8 cellular contexts compared by ENCODE assay signal in genomic region chr21:38787461-38788274, GRCh38. TPM values are rescaled to one million over a fixed set of nuclear protein-coding genes. Genes with fewer than 3 reads are reported as not detected.
DNase-seq lines count a peak whose midpoint lies in the region; ATAC-seq and TF ChIP-seq lines count a peak whose summit lies in the region.

No MANE protein-coding gene starts in this region.

- H3K36me3 Mint-ChIP-seq in endodermal cell (ENCODE audit: low read depth) = peaks cover 3% of the 10 kb centered on the region
- H3K36me3 Mint-ChIP-seq in stimulated activated naive B cell treated with anti-CD40 and anti-IgM and Interleukin-4, amounts not matched to agents 10 μg/mL and 1 μg/mL and 100 μg/mL, for 72 hours = peaks cover 5 to 8% of the 10 kb centered on the region in 2 donors

- no peaks in the 10 kb centered on the region for H3K27me3 ChIP-seq in endodermal cell (ENCODE audit: control insufficient read depth, insufficient read depth, low read length, poor library complexity, severe bottlenecking)

- H3K27ac Mint-ChIP-seq in endodermal cell = peak overlapping the region; percentile 24
- peak overlapping the region; percentile 28 for H3K27ac Mint-ChIP-seq in stimulated activated naive B cell treated with anti-CD40 and anti-IgM and Interleukin-4, amounts not matched to agents 10 μg/mL and 1 μg/mL and 100 μg/mL, for 72 hours

- intact Hi-C loops in head of caudate nucleus (cut with DNase I) = no loop called here

- peaks cover 10% of the 10 kb centered on the region for H3K9me3 ChIP-seq in endodermal cell (ENCODE audit: control insufficient read depth, low read length)

- no peak overlapping the region for H3K9ac ChIP-seq in endodermal cell (ENCODE audit: extremely low read depth, low read length, poor library complexity, severe bottlenecking)

- no peak overlapping the region for H3K4me3 Mint-ChIP-seq in endodermal cell
- H3K4me3 Mint-ChIP-seq in stimulated activated naive B cell treated with anti-CD40 and anti-IgM and Interleukin-4, amounts not matched to agents 10 μg/mL and 1 μg/mL and 100 μg/mL, for 72 hours = no peak overlapping the region

- TF ChIP-seq CTCF in endodermal cell (conservative IDR thresholded peaks at IDR 0.05) = no peak

- no peak overlapping the region for H3K4me3 ChIP-seq in endodermal cell (ENCODE audit: low read length)

- ATAC-seq in stimulated activated naive B cell treated with anti-CD40 and anti-IgM and Interleukin-4, amounts not matched to agents 10 μg/mL and 1 μg/mL and 100 μg/mL, for 72 hours (replicated peaks) = peak in 1 of 2 donors; percentile 53
- no peak for ATAC-seq in GM18867 (IDR thresholded peaks at IDR 0.05; ENCODE audit: unreplicated experiment)

- peak; percentile 82 for DNase-seq in SIG-M5 treated with dmso at 0.1 percent for 504 hours (lab: John Stamatoyannopoulos, UW; ENCODE audit: unreplicated experiment)
- DNase-seq in SIG-M5 (lab: John Stamatoyannopoulos, UW) = no peak
- peak; percentile 48 for DNase-seq in NCI-H446 treated with DMSO at 0.1 percent for 48 hours (lab: John Stamatoyannopoulos, UW)
- DNase-seq in endodermal cell = peak; percentile 76
- no peak for DNase-seq in stimulated activated naive B cell treated with anti-CD40 and anti-IgM and Interleukin-4, amounts not matched to agents 10 μg/mL and 1 μg/mL and 100 μg/mL, for 72 hours
- DNase-seq in head of caudate nucleus = no peak
- no peak for DNase-seq in NCI-H2081 (lab: John Stamatoyannopoulos, UW)

- peaks cover 15% of the 10 kb centered on the region for H3K4me1 Mint-ChIP-seq in endodermal cell
- H3K4me1 Mint-ChIP-seq in stimulated activated naive B cell treated with anti-CD40 and anti-IgM and Interleukin-4, amounts not matched to agents 10 μg/mL and 1 μg/mL and 100 μg/mL, for 72 hours = peaks cover 7 to 13% of the 10 kb centered on the region in 2 donors

- H3K27ac ChIP-seq in endodermal cell (ENCODE audit: low read depth, low read length) = no peak overlapping the region

- H3K36me3 ChIP-seq in endodermal cell (ENCODE audit: control insufficient read depth, insufficient read depth, low read length) = no peaks in the 10 kb centered on the region

- WGBS in endodermal cell (ENCODE audit: insufficient coverage in 1 of 2, insufficient read length in 1 of 2), 2 experiments = 61 to 64% methylated on average over 10 to 16 of the region's 19 CpGs

- peaks cover 5% of the 10 kb centered on the region for H3K9me3 Mint-ChIP-seq in endodermal cell
- H3K9me3 Mint-ChIP-seq in stimulated activated naive B cell treated with anti-CD40 and anti-IgM and Interleukin-4, amounts not matched to agents 10 μg/mL and 1 μg/mL and 100 μg/mL, for 72 hours = peaks cover 9% of the 10 kb centered on the region in 2 donors

- no peaks in the 10 kb centered on the region for H3K27me3 Mint-ChIP-seq in endodermal cell (ENCODE audit: insufficient read depth)
- H3K27me3 Mint-ChIP-seq in stimulated activated naive B cell treated with anti-CD40 and anti-IgM and Interleukin-4, amounts not matched to agents 10 μg/mL and 1 μg/mL and 100 μg/mL, for 72 hours = peaks cover 24 to 36% of the 10 kb centered on the region in 2 donors

- peaks cover 10% of the 10 kb centered on the region for H3K4me1 ChIP-seq in endodermal cell (ENCODE audit: control insufficient read depth, insufficient read depth, low read length)

RNA-seq across cellular contexts. Expression of gene ETS2, which starts 18.1 kb away (rescaled TPM):
- total RNA-seq in endodermal cell = 100 to 1,000 TPM in 1 of 2 donors, 10 to 100 TPM in 1; 98.4 to 102 TPM
- 25.0 TPM for polyA plus RNA-seq in endodermal cell (2013, experiment 1 of 2)
- polyA plus RNA-seq in endodermal cell (2013, experiment 2 of 2) = 24.8 TPM

Comparison
In these comparisons a context has a peak if more than half of its experiments do, and no peak if none do; other contexts are left out.
1. DNase-seq: peak in SIG-M5 treated with dmso at 0.1 percent for 504 hours (single experiment), NCI-H446 treated with DMSO at 0.1 percent for 48 hours (single experiment) and endodermal cell (single experiment); none in SIG-M5 (single experiment), stimulated activated naive B cell treated with anti-CD40 and anti-IgM and Interleukin-4, amounts not matched to agents 10 μg/mL and 1 μg/mL and 100 μg/mL, for 72 hours (single experiment), head of caudate nucleus (0 of 42) and NCI-H2081 (0 of 2).